ENCODE assay signal across 8 cellular contexts in the genomic region with DNA sequence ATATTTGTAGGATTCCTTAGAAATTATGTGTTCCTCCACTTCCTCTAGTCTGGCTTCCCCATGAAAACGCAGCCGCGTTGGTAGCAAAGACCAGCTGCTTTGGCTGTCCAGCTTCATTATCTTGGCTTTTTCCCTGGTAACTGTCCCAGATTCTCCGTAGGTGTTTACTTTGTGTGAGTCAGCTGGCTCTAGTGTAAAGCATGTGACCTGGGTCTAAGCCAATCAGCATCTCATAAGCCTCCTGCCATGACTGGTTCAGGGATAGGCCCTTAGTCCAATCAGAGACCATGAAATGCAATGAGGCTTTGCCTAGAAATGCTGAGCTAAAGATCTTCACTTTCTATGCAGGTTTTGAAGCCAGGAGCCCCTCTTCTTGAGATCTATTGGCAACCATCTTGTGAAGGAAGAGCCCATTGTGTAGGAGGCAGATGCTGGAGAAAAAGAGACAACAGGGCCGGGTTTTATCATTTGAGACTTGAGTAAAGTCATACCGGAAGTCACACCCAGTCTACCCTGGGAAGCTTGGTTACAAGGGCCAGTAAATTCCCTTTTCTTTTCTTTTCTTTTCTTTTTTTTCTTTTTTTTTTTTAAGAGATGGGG.
A peak's percentile ranks its signal among the peaks of the same experiment; 100 is the strongest.
DNase-seq lines count a peak whose midpoint lies in the region; ATAC-seq lines count a peak whose summit lies in the region.

No MANE protein-coding gene starts in this region.

- ATAC-seq in GM19023 (IDR thresholded peaks at IDR 0.05; ENCODE audit: unreplicated experiment) (no peak), HG03565 (IDR thresholded peaks at IDR 0.05; ENCODE audit: unreplicated experiment) (no peak)

- DNase-seq in AG20443 (ENCODE audit: low spot score) (peak; percentile 91), LoVo (ENCODE audit: low spot score) (peak; percentile 90), dedifferentiated amniotic fluid mesenchymal stem cell (ENCODE audit: extremely low spot score) (peak; percentile 43), midbrain (lab: John Stamatoyannopoulos, UW) (peak; percentile 43), NCI-H1694 (lab: John Stamatoyannopoulos, UW) (no peak)
- DNase-seq in stimulated activated CD8-positive, alpha-beta memory T cell treated with anti-CD3 and anti-CD28 coated beads, Interleukin-4, amount 100 ng/mL, for 48 hours, result no peak

Comparison
In these comparisons a context has a peak if more than half of its experiments do, and no peak if none do; other contexts are left out.
1. DNase-seq: peak in AG20443 (single experiment), LoVo (single experiment), dedifferentiated amniotic fluid mesenchymal stem cell (single experiment) and midbrain (single experiment); none in NCI-H1694 (single experiment) and stimulated activated CD8-positive, alpha-beta memory T cell treated with anti-CD3 and anti-CD28 coated beads, Interleukin-4, amount 100 ng/mL, for 48 hours (single experiment).